1 cellular context compared by ENCODE assay signal in the genomic region with DNA sequence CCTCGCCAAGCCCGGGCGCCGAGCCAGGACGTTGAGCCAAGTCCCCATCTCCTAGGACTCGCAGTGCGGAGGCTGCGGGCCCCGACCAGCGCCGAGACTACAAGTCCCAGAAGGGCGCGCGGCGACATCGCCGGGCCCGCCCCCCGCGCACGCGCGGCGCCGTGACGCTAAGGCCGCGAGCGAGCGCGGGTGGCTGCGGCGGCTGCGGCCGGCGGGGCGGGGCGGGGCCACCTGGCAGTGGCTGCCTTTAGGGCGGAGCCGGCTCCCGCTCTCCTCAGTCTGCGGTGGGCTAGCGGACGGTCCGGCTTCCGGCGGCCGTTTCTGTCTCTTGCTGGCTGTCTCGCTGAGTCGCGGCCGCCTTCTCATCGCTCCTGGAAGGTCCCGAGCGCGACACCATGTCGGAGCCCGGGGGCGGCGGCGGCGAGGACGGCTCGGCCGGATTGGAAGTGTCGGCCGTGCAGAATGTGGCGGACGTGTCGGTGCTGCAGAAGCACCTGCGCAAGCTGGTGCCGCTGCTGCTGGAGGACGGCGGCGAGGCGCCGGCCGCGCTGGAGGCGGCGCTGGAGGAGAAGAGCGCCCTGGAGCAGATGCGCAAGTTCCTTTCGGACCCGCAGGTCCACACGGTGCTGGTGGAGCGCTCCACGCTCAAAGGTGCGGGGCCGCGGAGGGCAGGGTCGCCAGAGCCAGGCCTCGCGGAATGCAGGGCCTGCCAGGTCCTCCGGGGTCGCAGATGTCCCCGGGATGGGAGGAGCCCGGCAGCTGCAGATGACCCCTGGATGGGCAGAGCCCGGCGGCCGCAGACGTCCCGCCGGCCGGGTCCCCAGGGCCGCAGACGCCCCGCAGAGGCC.
TF ChIP-seq lines count a peak whose summit lies in the region.

DYNC1H1 (plus strand) TSS at position 277 of the 848 bp plus-strand sequence; CDS start at position 396, 119 bp downstream.

TF ChIP-seq in HepG2, 621 proteins besides CTCF, POLR2A, EP300 and RAD21 (continued from another document and continues in another):
- TF ChIP-seq ELK4 (CRISPR knock-in tag; IDR thresholded peaks at IDR 0.05; ENCODE audit: borderline replicate concordance) (no peak), ETV6 (CRISPR knock-in tag; conservative IDR thresholded peaks at IDR 0.05) (0 out of 2 replicates have a peak, but pooled peaks have one; percentile 11), SAP130 (CRISPR knock-in tag; IDR thresholded peaks at IDR 0.05; ENCODE audit: low read depth) (peak; percentile 83), NONO (IDR thresholded peaks at IDR 0.05) (no peak), NONO (CRISPR knock-in tag; conservative IDR thresholded peaks at IDR 0.05) (peak; percentile 63), ZNF124 (CRISPR knock-in tag; IDR thresholded peaks at IDR 0.05) (no peak), SOX6 (IDR thresholded peaks at IDR 0.05) (no peak), SOX6 (CRISPR knock-in tag; IDR thresholded peaks at IDR 0.05) (peak; percentile 47), SRSF1 (optimal IDR thresholded peaks at IDR 0.05; ENCODE audit: low read depth, low read length) (no peak), ZNF235 (CRISPR knock-in tag; IDR thresholded peaks at IDR 0.05; ENCODE audit: borderline replicate concordance) (peak; percentile 87; the same call in 1 of the 2 replicates), ZNF776 (CRISPR knock-in tag; IDR thresholded peaks at IDR 0.05) (peak; percentile 66; the same call in 1 of the 2 replicates), NFKB2 (CRISPR knock-in tag; IDR thresholded peaks at IDR 0.05; ENCODE audit: borderline replicate concordance) (peak; percentile 85), ETV5 (CRISPR knock-in tag; IDR thresholded peaks at IDR 0.05; ENCODE audit: borderline replicate concordance) (peak; percentile 17; the same call in 1 of the 2 replicates), PCBP1 (IDR thresholded peaks at IDR 0.05; ENCODE audit: borderline replicate concordance, low read depth, low read length) (no peak), POLR2AphosphoS2 (IDR thresholded peaks at IDR 0.05; ENCODE audit: low read depth, low read length) (no peak), STAG1 (CRISPR knock-in tag; IDR thresholded peaks at IDR 0.05) (no peak), ZBTB46 (CRISPR knock-in tag; IDR thresholded peaks at IDR 0.05; ENCODE audit: borderline replicate concordance) (no peak), ZNF350 (CRISPR knock-in tag; IDR thresholded peaks at IDR 0.05; ENCODE audit: borderline replicate concordance, low read depth) (peak; percentile 68; the same call in 1 of the 2 replicates), GABPB1 (CRISPR knock-in tag; IDR thresholded peaks at IDR 0.05) (peak; percentile 83), REXO4 (CRISPR knock-in tag; IDR thresholded peaks at IDR 0.05; ENCODE audit: borderline replicate concordance) (0 out of 2 replicates have a peak, but pooled peaks have one; percentile 44), ZSCAN9 (CRISPR knock-in tag; IDR thresholded peaks at IDR 0.05; ENCODE audit: borderline replicate concordance) (peak; percentile 75; the same call in 1 of the 2 replicates), KDM3A (CRISPR knock-in tag; IDR thresholded peaks at IDR 0.05; ENCODE audit: low read depth) (peak; percentile 27; the same call in 1 of the 2 replicates), NFE2 (CRISPR knock-in tag; IDR thresholded peaks at IDR 0.05) (no peak), BHLHE40 (IDR thresholded peaks at IDR 0.05; ENCODE audit: low read length) (peak; percentile 23; the same call in 1 of the 2 replicates), ZNF879 (CRISPR knock-in tag; IDR thresholded peaks at IDR 0.05) (peak; percentile 46; the same call in 1 of the 2 replicates), GATAD1 (CRISPR knock-in tag; IDR thresholded peaks at IDR 0.05) (peak; percentile 51), ZNF709 (CRISPR knock-in tag; IDR thresholded peaks at IDR 0.05) (peak; percentile 76; the same call in 1 of the 2 replicates), TAF1 (CRISPR knock-in tag; IDR thresholded peaks at IDR 0.05) (peak; percentile 91), ZNF263 (CRISPR knock-in tag; IDR thresholded peaks at IDR 0.05) (no peak), HDAC1 (CRISPR knock-in tag; IDR thresholded peaks at IDR 0.05) (peak; percentile 84), ZNF619 (CRISPR knock-in tag; IDR thresholded peaks at IDR 0.05) (no peak), CREBL2 (CRISPR knock-in tag; IDR thresholded peaks at IDR 0.05; ENCODE audit: borderline replicate concordance) (no peak), RFX5 (IDR thresholded peaks at IDR 0.05; ENCODE audit: low read depth, low read length) (no peak), DR1 (CRISPR knock-in tag; IDR thresholded peaks at IDR 0.05) (peak; percentile 74; the same call in 1 of the 2 replicates), NFE2L1 (CRISPR knock-in tag; IDR thresholded peaks at IDR 0.05; ENCODE audit: borderline replicate concordance) (peak; percentile 60; the same call in 1 of the 2 replicates), TOE1 (CRISPR knock-in tag; IDR thresholded peaks at IDR 0.05) (no peak), ZNF510 (CRISPR knock-in tag; IDR thresholded peaks at IDR 0.05; ENCODE audit: low read depth) (peak; percentile 37; the same call in 1 of the 2 replicates), ZNF207 (IDR thresholded peaks at IDR 0.05; ENCODE audit: borderline replicate concordance) (no peak), ZNF598 (CRISPR knock-in tag; IDR thresholded peaks at IDR 0.05; ENCODE audit: borderline replicate concordance) (peak; percentile 68; the same call in 1 of the 2 replicates), DMTF1 (CRISPR knock-in tag; IDR thresholded peaks at IDR 0.05) (no peak), ZNF672 (CRISPR knock-in tag; IDR thresholded peaks at IDR 0.05) (peak; percentile 75; the same call in 1 of the 2 replicates), CEBPG (CRISPR knock-in tag; IDR thresholded peaks at IDR 0.05) (no peak), ZNF143 (CRISPR knock-in tag; IDR thresholded peaks at IDR 0.05) (peak; percentile 90), STAT5B (CRISPR knock-in tag; IDR thresholded peaks at IDR 0.05) (no peak), ZNF160 (CRISPR knock-in tag; IDR thresholded peaks at IDR 0.05) (0 out of 2 replicates have a peak, but pooled peaks have one; percentile 56), ZBTB21 (CRISPR knock-in tag; IDR thresholded peaks at IDR 0.05) (no peak), NR2F1 (CRISPR knock-in tag; IDR thresholded peaks at IDR 0.05) (no peak), ZSCAN30 (CRISPR knock-in tag; IDR thresholded peaks at IDR 0.05) (no peak), POLR2G (IDR thresholded peaks at IDR 0.05; ENCODE audit: low read depth, low read length) (peak; percentile 96), MXI1 (IDR thresholded peaks at IDR 0.05; ENCODE audit: borderline replicate concordance, low read depth, low read length) (0 out of 3 replicates have a peak, but pooled peaks have one; percentile 39), ZNF407 (CRISPR knock-in tag; IDR thresholded peaks at IDR 0.05; ENCODE audit: not compliant biosample characterization) (no peak)
- TF ChIP-seq, protein P1, sequence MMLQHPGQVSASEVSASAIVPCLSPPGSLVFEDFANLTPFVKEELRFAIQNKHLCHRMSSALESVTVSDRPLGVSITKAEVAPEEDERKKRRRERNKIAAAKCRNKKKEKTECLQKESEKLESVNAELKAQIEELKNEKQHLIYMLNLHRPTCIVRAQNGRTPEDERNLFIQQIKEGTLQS (CRISPR knock-in tag; IDR thresholded peaks at IDR 0.05), result peak; percentile 9
- TF ChIP-seq, protein P2, sequence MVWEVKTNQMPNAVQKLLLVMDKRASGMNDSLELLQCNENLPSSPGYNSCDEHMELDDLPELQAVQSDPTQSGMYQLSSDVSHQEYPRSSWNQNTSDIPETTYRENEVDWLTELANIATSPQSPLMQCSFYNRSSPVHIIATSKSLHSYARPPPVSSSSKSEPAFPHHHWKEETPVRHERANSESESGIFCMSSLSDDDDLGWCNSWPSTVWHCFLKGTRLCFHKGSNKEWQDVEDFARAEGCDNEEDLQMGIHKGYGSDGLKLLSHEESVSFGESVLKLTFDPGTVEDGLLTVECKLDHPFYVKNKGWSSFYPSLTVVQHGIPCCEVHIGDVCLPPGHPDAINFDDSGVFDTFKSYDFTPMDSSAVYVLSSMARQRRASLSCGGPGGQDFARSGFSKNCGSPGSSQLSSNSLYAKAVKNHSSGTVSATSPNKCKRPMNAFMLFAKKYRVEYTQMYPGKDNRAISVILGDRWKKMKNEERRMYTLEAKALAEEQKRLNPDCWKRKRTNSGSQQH (CRISPR knock-in tag; IDR thresholded peaks at IDR 0.05; ENCODE audit: low read depth), result peak; percentile 74
